26 cellular contexts compared by ENCODE assay signal in genomic region chr1:169238506-169238905, GRCh38.
DNase-seq lines count a peak whose midpoint lies in the region; ATAC-seq, FAIRE-seq and TF ChIP-seq lines count a peak whose summit lies in the region.
"Had no signal": no experiment of that assay in that cellular context is flagged by ENCODE, and none has a peak within 500 bp of the region (broad histone marks: within the 10 kb centered on the region; RNA-seq: fewer than 3 reads in every experiment).

No MANE protein-coding gene starts in this region.

- TF ChIP-seq CTCF in A549 (IDR thresholded peaks at IDR 0.05) (no peak), fibroblast of the aortic adventitia (IDR thresholded peaks at IDR 0.05; ENCODE audit: insufficient read depth, low read length) (no peak)

- POLR2A ChIA-PET in A549 (lab: Yijun Ruan, JAX): no interaction called here

- WGBS in A549 (ENCODE audit: missing lambda C conversion rate): 86% methylated on average over 3 of the region's 3 CpGs

- CTCF ChIA-PET in A549 (lab: Yijun Ruan, JAX): no interaction called here

- H3K4me3 ChIP-seq in A549 (no peak overlapping the region), fibroblast of the aortic adventitia (ENCODE audit: low read depth, low read length) (no peak overlapping the region)
- H3K4me3 ChIP-seq: cardiac muscle cell, right lobe of liver had no signal

- H3K27ac ChIP-seq in A549: no peak overlapping the region
- H3K27ac ChIP-seq: cardiac muscle cell, right lobe of liver had no signal

- TF ChIP-seq POLR2A in A549 (IDR thresholded peaks at IDR 0.05; ENCODE audit: low read length): no peak

- H3K4me2 ChIP-seq in A549: no peak overlapping the region

- DNase-seq in A549 (ENCODE audit: low read depth in 1 of 2, low spot score in 1 of 2) (no peak), EH (ENCODE audit: low read depth) (peak; percentile 7), amniotic epithelial cell (ENCODE audit: low read depth) (peak; percentile 37), fibroblast of the aortic adventitia (ENCODE audit: low read depth) (peak; percentile 11), DMS153 (lab: John Stamatoyannopoulos, UW) (no peak), AG08396 (ENCODE audit: low spot score) (no peak)
- DNase-seq in activated CD8-positive, alpha-beta memory T cell treated with anti-CD3 and anti-CD28 coated beads, Interleukin-2, amount 50 U/mL, for 4 hours: no peak
- DNase-seq in stimulated activated CD8-positive, alpha-beta memory T cell treated with anti-CD3 and anti-CD28 coated beads, Interleukin-4, amount 100 ng/mL, for 48 hours: no peak
- DNase-seq: activated CD4-positive, alpha-beta T cell treated with anti-CD3 and anti-CD28 coated beads for 48 hours; activated CD8-positive, alpha-beta memory T cell treated with anti-CD3 and anti-CD28 coated beads, Interleukin-2, amount 50 U/mL, for 48 hours; activated naive CD4-positive, alpha-beta T cell treated with Interleukin-2 at 50 U/mL for 16 hours; AML-193; Caco-2; hippocampal formation; islet precursor cell; Kasumi-1; NCI-H1105; NCI-H2107; NCI-H510A treated with DMSO at 0.1 percent for 48 hours; occipital lobe; right lobe of liver; stimulated activated naive CD4-positive, alpha-beta T cell treated with Interleukin-2 at 50 U/mL for 16 hours; trophoblast cell had no signal

- ATAC-seq in A549: no peak
- ATAC-seq: right lobe of liver had no signal

- TF ChIP-seq RAD21 in A549 (conservative IDR thresholded peaks at IDR 0.05 in 1 of 2, IDR thresholded peaks at IDR 0.05 in 1 of 2): no peak

- no peaks in the 10 kb centered on the region for H3K9me3 ChIP-seq in A549
- H3K9me3 ChIP-seq: Caco-2, right lobe of liver had no signal

- no peak for TF ChIP-seq EP300 in A549 (IDR thresholded peaks at IDR 0.05)

- peaks cover 12% of the 10 kb centered on the region for H3K4me1 ChIP-seq in A549
- H3K4me1 ChIP-seq: Caco-2 had no signal

- peak; percentile 18 for FAIRE-seq in A549 (lab: Jason Lieb, UNC)
- FAIRE-seq: H1, HTR-8/SVneo had no signal

TF ChIP-seq in A549, 52 proteins besides CTCF, POLR2A, EP300 and RAD21:
- TF ChIP-seq, protein P1, sequence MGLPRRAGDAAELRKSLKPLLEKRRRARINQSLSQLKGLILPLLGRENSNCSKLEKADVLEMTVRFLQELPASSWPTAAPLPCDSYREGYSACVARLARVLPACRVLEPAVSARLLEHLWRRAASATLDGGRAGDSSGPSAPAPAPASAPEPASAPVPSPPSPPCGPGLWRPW (IDR thresholded peaks at IDR 0.05): no peak
- TF ChIP-seq CBX8 (IDR thresholded peaks at IDR 0.05) (no peak), EHF (CRISPR knock-in tag; IDR thresholded peaks at IDR 0.05) (no peak), ZSCAN20 (CRISPR knock-in tag; IDR thresholded peaks at IDR 0.05) (no peak), RNF2 (IDR thresholded peaks at IDR 0.05; ENCODE audit: borderline replicate concordance, low read depth) (no peak), SMC3 (IDR thresholded peaks at IDR 0.05) (no peak), HMGXB4 (CRISPR knock-in tag; IDR thresholded peaks at IDR 0.05; ENCODE audit: borderline replicate concordance) (no peak), HOXB13 (CRISPR knock-in tag; IDR thresholded peaks at IDR 0.05; ENCODE audit: low read depth) (no peak), ZC3H11A (IDR thresholded peaks at IDR 0.05) (no peak), HEYL (CRISPR knock-in tag; IDR thresholded peaks at IDR 0.05) (no peak), ATOH8 (CRISPR knock-in tag; IDR thresholded peaks at IDR 0.05; ENCODE audit: low read depth) (no peak), RCOR1 (IDR thresholded peaks at IDR 0.05; ENCODE audit: low read depth, low read length) (no peak), POLR2AphosphoS2 (conservative IDR thresholded peaks at IDR 0.05; ENCODE audit: low read length) (no peak), FOXS1 (CRISPR knock-in tag; IDR thresholded peaks at IDR 0.05) (no peak), NPAS2 (CRISPR knock-in tag; IDR thresholded peaks at IDR 0.05; ENCODE audit: borderline replicate concordance) (no peak), CBX2 (IDR thresholded peaks at IDR 0.05; ENCODE audit: borderline replicate concordance, low read depth) (no peak)
- TF ChIP-seq, protein P2, sequence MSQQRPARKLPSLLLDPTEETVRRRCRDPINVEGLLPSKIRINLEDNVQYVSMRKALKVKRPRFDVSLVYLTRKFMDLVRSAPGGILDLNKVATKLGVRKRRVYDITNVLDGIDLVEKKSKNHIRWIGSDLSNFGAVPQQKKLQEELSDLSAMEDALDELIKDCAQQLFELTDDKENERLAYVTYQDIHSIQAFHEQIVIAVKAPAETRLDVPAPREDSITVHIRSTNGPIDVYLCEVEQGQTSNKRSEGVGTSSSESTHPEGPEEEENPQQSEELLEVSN (IDR thresholded peaks at IDR 0.05; ENCODE audit: borderline replicate concordance, low read depth): no peak
- TF ChIP-seq, protein P3, sequence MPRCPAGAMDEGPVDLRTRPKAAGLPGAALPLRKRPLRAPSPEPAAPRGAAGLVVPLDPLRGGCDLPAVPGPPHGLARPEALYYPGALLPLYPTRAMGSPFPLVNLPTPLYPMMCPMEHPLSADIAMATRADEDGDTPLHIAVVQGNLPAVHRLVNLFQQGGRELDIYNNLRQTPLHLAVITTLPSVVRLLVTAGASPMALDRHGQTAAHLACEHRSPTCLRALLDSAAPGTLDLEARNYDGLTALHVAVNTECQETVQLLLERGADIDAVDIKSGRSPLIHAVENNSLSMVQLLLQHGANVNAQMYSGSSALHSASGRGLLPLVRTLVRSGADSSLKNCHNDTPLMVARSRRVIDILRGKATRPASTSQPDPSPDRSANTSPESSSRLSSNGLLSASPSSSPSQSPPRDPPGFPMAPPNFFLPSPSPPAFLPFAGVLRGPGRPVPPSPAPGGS (IDR thresholded peaks at IDR 0.05): no peak
- TF ChIP-seq, protein P4, sequence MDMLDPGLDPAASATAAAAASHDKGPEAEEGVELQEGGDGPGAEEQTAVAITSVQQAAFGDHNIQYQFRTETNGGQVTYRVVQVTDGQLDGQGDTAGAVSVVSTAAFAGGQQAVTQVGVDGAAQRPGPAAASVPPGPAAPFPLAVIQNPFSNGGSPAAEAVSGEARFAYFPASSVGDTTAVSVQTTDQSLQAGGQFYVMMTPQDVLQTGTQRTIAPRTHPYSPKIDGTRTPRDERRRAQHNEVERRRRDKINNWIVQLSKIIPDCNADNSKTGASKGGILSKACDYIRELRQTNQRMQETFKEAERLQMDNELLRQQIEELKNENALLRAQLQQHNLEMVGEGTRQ (IDR thresholded peaks at IDR 0.05): no peak

Comparison
In these comparisons a context has a peak if more than half of its experiments do, and no peak if none do; other contexts are left out.
1. DNase-seq: peak in EH (single experiment), amniotic epithelial cell (single experiment) and fibroblast of the aortic adventitia (single experiment); none in A549 (0 of 2), activated CD8-positive, alpha-beta memory T cell treated with anti-CD3 and anti-CD28 coated beads, Interleukin-2, amount 50 U/mL, for 4 hours (single experiment), DMS153 (single experiment), AG08396 (single experiment) and stimulated activated CD8-positive, alpha-beta memory T cell treated with anti-CD3 and anti-CD28 coated beads, Interleukin-4, amount 100 ng/mL, for 48 hours (single experiment).